In genomic region chr5:129413570-129413969, GRCh38 we compare ENCODE assay signal across 9 cellular contexts. TPM values are rescaled to one million over a fixed set of nuclear protein-coding genes. Genes with fewer than 3 reads are reported as not detected.
"Had no signal": no experiment of that assay in that cellular context is flagged by ENCODE, and none has a peak within 500 bp of the region (broad histone marks: within the 10 kb centered on the region; RNA-seq: fewer than 3 reads in every experiment).

No MANE protein-coding gene starts in this region.

- H3K4me1 ChIP-seq: HAP-1 had no signal

- ATAC-seq: GM23338, HCT116 had no signal

- H3K27ac Mint-ChIP-seq: GM23338, H9, HFFc6 had no signal

- H3K4me3 Mint-ChIP-seq: GM23338, H9, HFFc6 had no signal

- H3K36me3 ChIP-seq: HAP-1 had no signal

- H3K4me3 ChIP-seq: GM23248, GM23338, HAP-1 had no signal

- DNase-seq: GM23248, GOT3, H7, H9, HCEC 1CT, HFFc6 had no signal

- H3K27ac ChIP-seq: GM23248 had no signal

- H3K9me3 Mint-ChIP-seq: GM23338 had no signal

- H3K9me3 ChIP-seq: HAP-1 had no signal

RNA-seq across cellular contexts. Expression of gene ADAMTS19, which starts 46.5 kb away (rescaled TPM):
- total RNA-seq: GM23248, HFFc6 had no signal
